Comparison of ENCODE assay signal across 19 cellular contexts in the genomic region with DNA sequence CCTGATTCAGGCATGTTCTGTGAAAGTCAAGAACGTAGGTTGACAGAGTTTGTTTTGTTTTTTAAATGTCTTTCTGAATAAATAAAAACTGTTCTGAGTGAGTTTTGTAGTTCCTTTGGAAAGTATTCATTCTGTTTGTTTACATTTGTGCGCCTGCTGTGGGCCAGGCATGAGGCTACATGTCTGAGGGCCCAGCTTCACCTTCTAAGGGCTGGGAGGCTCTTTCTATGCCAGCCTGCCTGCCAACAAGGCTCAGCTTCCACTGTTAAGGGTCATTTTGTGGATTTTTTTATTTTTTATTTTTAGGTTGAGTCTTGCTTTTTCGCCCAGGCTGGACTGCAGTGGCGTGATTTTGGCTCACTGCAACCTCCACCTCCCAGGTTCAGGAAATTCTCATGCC.
"Had no signal": no experiment of that assay in that cellular context is flagged by ENCODE, and none has a peak within 500 bp of the region (broad histone marks: within the 10 kb centered on the region; RNA-seq: fewer than 3 reads in every experiment).

No MANE protein-coding gene starts in this region.

- H3K27me3 ChIP-seq: neutrophil, suprapubic skin had no signal

- H3K27me3 Mint-ChIP-seq: activated CD4-positive, alpha-beta memory T cell treated with anti-CD3 and anti-CD28 coated beads for 36 hours; central memory CD8-positive, alpha-beta T cell; dendritic cell treated with granulocyte-macrophage colony-stimulating factor and Interleukin-4, amounts not matched to agents 40 ng/mL and 50 ng/mL, for 4 days; naive thymus-derived CD4-positive, alpha-beta T cell had no signal

- H3K4me3 Mint-ChIP-seq: activated CD4-positive, alpha-beta memory T cell treated with anti-CD3 and anti-CD28 coated beads for 36 hours; activated T-helper 1 cell treated with anti-CD3 and anti-CD28 coated beads, Interleukin-12 subunit alpha, Interleukin-12 subunit beta, Interleukin-2, Interleukin-4 antibody, amounts not matched to agents 30 ng/mL and 10 ng/mL and 1 ng/mL, durations not matched to agents 14 hours and 24 hours and 36 hours; central memory CD8-positive, alpha-beta T cell; dendritic cell treated with granulocyte-macrophage colony-stimulating factor and Interleukin-4, amounts not matched to agents 40 ng/mL and 50 ng/mL, for 4 days; immature natural killer cell; naive thymus-derived CD4-positive, alpha-beta T cell had no signal

- H3K9me3 Mint-ChIP-seq: activated CD4-positive, alpha-beta memory T cell treated with anti-CD3 and anti-CD28 coated beads for 36 hours; activated T-helper 1 cell treated with anti-CD3 and anti-CD28 coated beads, Interleukin-12 subunit alpha, Interleukin-12 subunit beta, Interleukin-2, Interleukin-4 antibody, amounts not matched to agents 30 ng/mL and 10 ng/mL and 1 ng/mL, durations not matched to agents 14 hours and 24 hours and 36 hours; central memory CD8-positive, alpha-beta T cell; dendritic cell treated with granulocyte-macrophage colony-stimulating factor and Interleukin-4, amounts not matched to agents 40 ng/mL and 50 ng/mL, for 4 days; immature natural killer cell; naive thymus-derived CD4-positive, alpha-beta T cell had no signal

- H3K9me3 ChIP-seq: neutrophil, psoas muscle, suprapubic skin had no signal

- H3K36me3 ChIP-seq: neutrophil had no signal

- H3K27ac Mint-ChIP-seq: activated CD4-positive, alpha-beta memory T cell treated with anti-CD3 and anti-CD28 coated beads for 36 hours; activated T-helper 1 cell treated with anti-CD3 and anti-CD28 coated beads, Interleukin-12 subunit alpha, Interleukin-12 subunit beta, Interleukin-2, Interleukin-4 antibody, amounts not matched to agents 30 ng/mL and 10 ng/mL and 1 ng/mL, durations not matched to agents 14 hours and 24 hours and 36 hours; dendritic cell treated with granulocyte-macrophage colony-stimulating factor and Interleukin-4, amounts not matched to agents 40 ng/mL and 50 ng/mL, for 4 days had no signal

- ATAC-seq: left cardiac atrium; naive thymus-derived CD4-positive, alpha-beta T cell; psoas muscle; stimulated activated naive CD8-positive, alpha-beta T cell treated with anti-CD3 and anti-CD28 coated beads, Interleukin-15, Interleukin-2, amounts not matched to agents 100 U/mL and 50 U/mL, for 24 hours had no signal

- DNase-seq: activated CD4-positive, alpha-beta memory T cell treated with anti-CD3 and anti-CD28 coated beads for 36 hours; activated CD8-positive, alpha-beta memory T cell treated with anti-CD3 and anti-CD28 coated beads, Interleukin-2, amount 50 U/mL, for 48 hours; activated naive CD4-positive, alpha-beta T cell treated with Interleukin-2 at 50 U/mL for 16 hours; glutamatergic neuron; immature natural killer cell; left cardiac atrium; naive thymus-derived CD4-positive, alpha-beta T cell; psoas muscle; stimulated activated CD4-positive, alpha-beta T cell treated with anti-CD3 and anti-CD28 coated beads, Interleukin-2, amount 100 ng/mL, for 48 hours; stimulated activated CD8-positive, alpha-beta memory T cell treated with anti-CD3 and anti-CD28 coated beads, Interleukin-4, amount 100 ng/mL, for 48 hours; stimulated activated naive CD8-positive, alpha-beta T cell treated with anti-CD3 and anti-CD28 coated beads, Interleukin-15, Interleukin-2, amounts not matched to agents 100 U/mL and 50 U/mL, for 24 hours; T-helper 9 cell had no signal

- H3K4me3 ChIP-seq: lung, psoas muscle, suprapubic skin had no signal

- H3K27ac ChIP-seq: neutrophil, psoas muscle, suprapubic skin, VCaP had no signal
